20 cellular contexts compared by ENCODE assay signal in the genomic region with DNA sequence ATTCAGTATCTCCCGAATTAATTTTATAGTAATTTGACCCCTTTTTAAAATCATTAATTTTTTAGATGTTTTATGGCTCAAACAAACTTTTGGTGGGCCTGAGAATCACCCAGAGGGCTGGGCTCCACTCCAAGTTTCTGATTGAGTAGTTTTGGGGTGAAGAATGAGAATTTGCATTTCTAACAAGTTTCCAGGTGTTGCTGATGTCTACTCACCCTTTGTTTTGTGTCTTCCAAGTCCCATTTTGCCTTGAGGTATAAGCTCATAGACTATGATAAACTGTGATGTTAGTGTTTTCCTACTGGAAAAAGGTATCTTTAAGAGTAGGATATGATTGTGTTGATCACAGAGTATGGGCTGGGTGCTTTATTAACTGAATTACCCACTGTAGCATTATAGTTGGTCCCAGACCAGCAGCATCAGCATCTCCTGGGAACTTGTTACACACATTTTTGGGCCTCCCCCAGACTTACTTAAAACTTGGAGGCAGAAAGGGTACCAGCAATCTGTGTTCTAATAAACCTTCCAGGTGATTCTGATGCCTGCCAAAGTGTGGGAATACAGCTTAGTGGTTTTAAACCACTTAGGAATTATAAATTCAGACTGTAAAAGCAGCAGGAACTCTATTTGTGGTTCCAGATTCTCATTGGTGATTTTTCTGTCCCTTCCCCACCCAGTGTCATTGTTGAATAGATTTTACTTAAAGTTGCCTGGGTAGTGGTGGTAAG. TPM values are rescaled to one million over a fixed set of nuclear protein-coding genes. Genes with fewer than 3 reads are reported as not detected.
DNase-seq lines count a peak whose midpoint lies in the region; ATAC-seq and TF ChIP-seq lines count a peak whose summit lies in the region.
"Had no signal": no experiment of that assay in that cellular context is flagged by ENCODE, and none has a peak within 500 bp of the region (broad histone marks: within the 10 kb centered on the region; RNA-seq: fewer than 3 reads in every experiment).

No MANE protein-coding gene starts in this region.

- ATAC-seq in GM19324 (IDR thresholded peaks at IDR 0.05; ENCODE audit: low FRiP score, unreplicated experiment) (peak; percentile 51), HG02571 (IDR thresholded peaks at IDR 0.05; ENCODE audit: unreplicated experiment) (peak; percentile 83), HG03432 (IDR thresholded peaks at IDR 0.05; ENCODE audit: unreplicated experiment) (peak; percentile 78), WTC11 (no peak)
- ATAC-seq: activated CD4-positive, CD25-positive, alpha-beta regulatory T cell treated with anti-CD3 and anti-CD28 coated beads, Interleukin-2, amount 50 U/mL, for 24 hours; HCT116; left cardiac atrium had no signal

- H3K9me3 Mint-ChIP-seq in WTC11 = no peaks in the 10 kb centered on the region
- H3K9me3 Mint-ChIP-seq in CD4-positive, alpha-beta memory T cell = no peaks in the 10 kb centered on the region
- H3K9me3 Mint-ChIP-seq: T-helper 1 cell treated with Interleukin-12 subunit alpha and Interleukin-12 subunit beta and Interleukin-4 antibody, amounts not matched to agents 30 μg/mL and 1 μg/mL, for 36 hours had no signal

- no peaks in the 10 kb centered on the region for H3K27me3 Mint-ChIP-seq in WTC11 (ENCODE audit: low read depth)
- H3K27me3 Mint-ChIP-seq in CD4-positive, alpha-beta memory T cell = no peaks in the 10 kb centered on the region
- H3K27me3 Mint-ChIP-seq: activated naive CD8-positive, alpha-beta T cell had no signal

- DNase-seq in GM12865 (ENCODE audit: low read depth) (peak; percentile 51), WTC11 (ENCODE audit: low spot score) (no peak), nucleus accumbens (lab: John Stamatoyannopoulos, UW) (no peak)
- DNase-seq in activated CD8-positive, alpha-beta memory T cell treated with anti-CD3 and anti-CD28 coated beads, Interleukin-2, amount 50 U/mL, for 4 hours = no peak
- DNase-seq in CD4-positive, alpha-beta memory T cell = no peak
- DNase-seq: activated CD8-positive, alpha-beta memory T cell treated with anti-CD3 and anti-CD28 coated beads, Interleukin-2, amount 50 U/mL, for 48 hours; Calu3; effector CD8-positive, alpha-beta T cell; hippocampal formation; Kasumi-1; left cardiac atrium; NCI-H146; posterior cingulate gyrus had no signal

- TF ChIP-seq CTCF in GM12865 (IDR thresholded peaks at IDR 0.05; ENCODE audit: insufficient read depth, low read depth, low read length, missing control alignments) (no peak), WTC11 (IDR thresholded peaks at IDR 0.05) (no peak)

- H3K36me3 ChIP-seq in CD4-positive, alpha-beta memory T cell (ENCODE audit: insufficient read depth, low read length) = no peaks in the 10 kb centered on the region

- CTCF ChIA-PET in WTC11 (lab: Charles Lee) = interaction anchor here (1.0 kb wide), 2 partner anchors 8 to 28 kb away, joined by 3 read pairs; no protein-coding TSS in a partner anchor
- CTCF ChIA-PET in CD4-positive, alpha-beta memory T cell (lab: Charles Lee; ENCODE audit: partially characterized antibody) = interaction anchor here (1.2 to 1.6 kb wide), 2 partner anchors 9 to 109 kb away, joined by 3 to 4 read pairs; no protein-coding TSS in a partner anchor

- H3K4me3 ChIP-seq in GM12865 (ENCODE audit: low read depth, low read length) = no peak overlapping the region
- H3K4me3 ChIP-seq in CD4-positive, alpha-beta memory T cell (ENCODE audit: low read length in 2 of 2) = no peak overlapping the region

- intact Hi-C loops in CD4-positive, alpha-beta memory T cell (cut with micrococcal nuclease) = no loop called here

- H3K9me3 ChIP-seq in CD4-positive, alpha-beta memory T cell (ENCODE audit: control insufficient read depth in 1 of 2, low read length in 2 of 2) = no peaks in the 10 kb centered on the region

- no peaks in the 10 kb centered on the region for H3K27me3 ChIP-seq in CD4-positive, alpha-beta memory T cell (ENCODE audit: insufficient read depth, low read length)

- no peaks in the 10 kb centered on the region for H3K36me3 Mint-ChIP-seq in WTC11
- no peaks in the 10 kb centered on the region for H3K36me3 Mint-ChIP-seq in CD4-positive, alpha-beta memory T cell
- H3K36me3 Mint-ChIP-seq: activated naive CD8-positive, alpha-beta T cell had no signal

- H3K4me3 Mint-ChIP-seq in WTC11 = no peak overlapping the region
- no peak overlapping the region for H3K4me3 Mint-ChIP-seq in CD4-positive, alpha-beta memory T cell
- H3K4me3 Mint-ChIP-seq: activated naive CD8-positive, alpha-beta T cell; T-helper 1 cell treated with Interleukin-12 subunit alpha and Interleukin-12 subunit beta and Interleukin-4 antibody, amounts not matched to agents 30 μg/mL and 1 μg/mL, for 36 hours had no signal

- no peak overlapping the region for H3K27ac Mint-ChIP-seq in WTC11
- H3K27ac Mint-ChIP-seq in CD4-positive, alpha-beta memory T cell = peak overlapping the region in 1 of 7 donors; percentile 22
- H3K27ac Mint-ChIP-seq: activated naive CD8-positive, alpha-beta T cell; T-helper 1 cell treated with Interleukin-12 subunit alpha and Interleukin-12 subunit beta and Interleukin-4 antibody, amounts not matched to agents 30 μg/mL and 1 μg/mL, for 36 hours had no signal

- peaks cover 68% of the 10 kb centered on the region for H3K4me1 ChIP-seq in CD4-positive, alpha-beta memory T cell (ENCODE audit: insufficient read depth, low read length)

- H3K27ac ChIP-seq in CD4-positive, alpha-beta memory T cell (ENCODE audit: low read depth, low read length) = no peak overlapping the region

- POLR2A ChIA-PET in WTC11 (lab: Charles Lee) = no interaction called here
- POLR2A ChIA-PET in CD4-positive, alpha-beta memory T cell (lab: Charles Lee; ENCODE audit: partially characterized antibody) = interaction anchor here (0.7 to 2.4 kb wide), 2 partner anchors 17 to 45 kb away, joined by 3 to 7 read pairs; no protein-coding TSS in a partner anchor

- peaks cover 50% of the 10 kb centered on the region for H3K4me1 Mint-ChIP-seq in WTC11
- peaks cover 31 to 65% (median 46%) of the 10 kb centered on the region in 4 donors for H3K4me1 Mint-ChIP-seq in CD4-positive, alpha-beta memory T cell

TF ChIP-seq in WTC11, 78 proteins besides CTCF, POLR2A, EP300 and RAD21:
- TF ChIP-seq PRRX2 (CRISPR knock-in tag; IDR thresholded peaks at IDR 0.05) = no peak
- no peak for TF ChIP-seq ZBTB21 (CRISPR knock-in tag; IDR thresholded peaks at IDR 0.05; ENCODE audit: borderline replicate concordance)
- no peak for TF ChIP-seq EMX1 (CRISPR knock-in tag; IDR thresholded peaks at IDR 0.05)
- TF ChIP-seq, protein P1, sequence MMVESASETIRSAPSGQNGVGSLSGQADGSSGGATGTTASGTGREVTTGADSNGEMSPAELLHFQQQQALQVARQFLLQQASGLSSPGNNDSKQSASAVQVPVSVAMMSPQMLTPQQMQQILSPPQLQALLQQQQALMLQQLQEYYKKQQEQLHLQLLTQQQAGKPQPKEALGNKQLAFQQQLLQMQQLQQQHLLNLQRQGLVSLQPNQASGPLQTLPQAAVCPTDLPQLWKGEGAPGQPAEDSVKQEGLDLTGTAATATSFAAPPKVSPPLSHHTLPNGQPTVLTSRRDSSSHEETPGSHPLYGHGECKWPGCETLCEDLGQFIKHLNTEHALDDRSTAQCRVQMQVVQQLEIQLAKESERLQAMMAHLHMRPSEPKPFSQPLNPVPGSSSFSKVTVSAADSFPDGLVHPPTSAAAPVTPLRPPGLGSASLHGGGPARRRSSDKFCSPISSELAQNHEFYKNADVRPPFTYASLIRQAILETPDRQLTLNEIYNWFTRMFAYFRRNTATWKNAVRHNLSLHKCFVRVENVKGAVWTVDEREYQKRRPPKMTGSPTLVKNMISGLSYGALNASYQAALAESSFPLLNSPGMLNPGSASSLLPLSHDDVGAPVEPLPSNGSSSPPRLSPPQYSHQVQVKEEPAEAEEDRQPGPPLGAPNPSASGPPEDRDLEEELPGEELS (CRISPR knock-in tag; IDR thresholded peaks at IDR 0.05) = no peak
- TF ChIP-seq, protein P2, sequence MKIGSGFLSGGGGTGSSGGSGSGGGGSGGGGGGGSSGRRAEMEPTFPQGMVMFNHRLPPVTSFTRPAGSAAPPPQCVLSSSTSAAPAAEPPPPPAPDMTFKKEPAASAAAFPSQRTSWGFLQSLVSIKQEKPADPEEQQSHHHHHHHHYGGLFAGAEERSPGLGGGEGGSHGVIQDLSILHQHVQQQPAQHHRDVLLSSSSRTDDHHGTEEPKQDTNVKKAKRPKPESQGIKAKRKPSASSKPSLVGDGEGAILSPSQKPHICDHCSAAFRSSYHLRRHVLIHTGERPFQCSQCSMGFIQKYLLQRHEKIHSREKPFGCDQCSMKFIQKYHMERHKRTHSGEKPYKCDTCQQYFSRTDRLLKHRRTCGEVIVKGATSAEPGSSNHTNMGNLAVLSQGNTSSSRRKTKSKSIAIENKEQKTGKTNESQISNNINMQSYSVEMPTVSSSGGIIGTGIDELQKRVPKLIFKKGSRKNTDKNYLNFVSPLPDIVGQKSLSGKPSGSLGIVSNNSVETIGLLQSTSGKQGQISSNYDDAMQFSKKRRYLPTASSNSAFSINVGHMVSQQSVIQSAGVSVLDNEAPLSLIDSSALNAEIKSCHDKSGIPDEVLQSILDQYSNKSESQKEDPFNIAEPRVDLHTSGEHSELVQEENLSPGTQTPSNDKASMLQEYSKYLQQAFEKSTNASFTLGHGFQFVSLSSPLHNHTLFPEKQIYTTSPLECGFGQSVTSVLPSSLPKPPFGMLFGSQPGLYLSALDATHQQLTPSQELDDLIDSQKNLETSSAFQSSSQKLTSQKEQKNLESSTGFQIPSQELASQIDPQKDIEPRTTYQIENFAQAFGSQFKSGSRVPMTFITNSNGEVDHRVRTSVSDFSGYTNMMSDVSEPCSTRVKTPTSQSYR (CRISPR knock-in tag; IDR thresholded peaks at IDR 0.05) = no peak
- TF ChIP-seq SMAD3 (CRISPR knock-in tag; IDR thresholded peaks at IDR 0.05; ENCODE audit: borderline replicate concordance) = no peak
- no peak for TF ChIP-seq CREB1 (CRISPR knock-in tag; IDR thresholded peaks at IDR 0.05)
- TF ChIP-seq ATF1 (CRISPR knock-in tag; IDR thresholded peaks at IDR 0.05) = no peak

RNA-seq across cellular contexts. Expression of a gene that starts 19.1 kb away (rescaled TPM):
- 16.8 to 18.2 TPM (median 17.8 TPM) in 3 replicates for total RNA-seq in WTC11 (2021)
- total RNA-seq in CD4-positive, alpha-beta memory T cell = 10 to 100 TPM; 37.3 to 39.4 TPM
- polyA plus RNA-seq in CD4-positive, alpha-beta memory T cell = 1 to 10 TPM in 1 of 2 donors, under 1 TPM in 1; 0.59 to 3.5 TPM
